In genomic region chr16:19410435-19411153, GRCh38 we compare ENCODE assay signal across 1 cellular context.
TF ChIP-seq lines count a peak whose summit lies in the region.

No MANE protein-coding gene starts in this region.

TF ChIP-seq in WTC11, 78 proteins besides CTCF, POLR2A, EP300 and RAD21 (continued from another document):
- TF ChIP-seq, protein P1, sequence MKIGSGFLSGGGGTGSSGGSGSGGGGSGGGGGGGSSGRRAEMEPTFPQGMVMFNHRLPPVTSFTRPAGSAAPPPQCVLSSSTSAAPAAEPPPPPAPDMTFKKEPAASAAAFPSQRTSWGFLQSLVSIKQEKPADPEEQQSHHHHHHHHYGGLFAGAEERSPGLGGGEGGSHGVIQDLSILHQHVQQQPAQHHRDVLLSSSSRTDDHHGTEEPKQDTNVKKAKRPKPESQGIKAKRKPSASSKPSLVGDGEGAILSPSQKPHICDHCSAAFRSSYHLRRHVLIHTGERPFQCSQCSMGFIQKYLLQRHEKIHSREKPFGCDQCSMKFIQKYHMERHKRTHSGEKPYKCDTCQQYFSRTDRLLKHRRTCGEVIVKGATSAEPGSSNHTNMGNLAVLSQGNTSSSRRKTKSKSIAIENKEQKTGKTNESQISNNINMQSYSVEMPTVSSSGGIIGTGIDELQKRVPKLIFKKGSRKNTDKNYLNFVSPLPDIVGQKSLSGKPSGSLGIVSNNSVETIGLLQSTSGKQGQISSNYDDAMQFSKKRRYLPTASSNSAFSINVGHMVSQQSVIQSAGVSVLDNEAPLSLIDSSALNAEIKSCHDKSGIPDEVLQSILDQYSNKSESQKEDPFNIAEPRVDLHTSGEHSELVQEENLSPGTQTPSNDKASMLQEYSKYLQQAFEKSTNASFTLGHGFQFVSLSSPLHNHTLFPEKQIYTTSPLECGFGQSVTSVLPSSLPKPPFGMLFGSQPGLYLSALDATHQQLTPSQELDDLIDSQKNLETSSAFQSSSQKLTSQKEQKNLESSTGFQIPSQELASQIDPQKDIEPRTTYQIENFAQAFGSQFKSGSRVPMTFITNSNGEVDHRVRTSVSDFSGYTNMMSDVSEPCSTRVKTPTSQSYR (CRISPR knock-in tag; IDR thresholded peaks at IDR 0.05), result 0 out of 2 replicates have a peak, but pooled peaks have one; percentile 48
- TF ChIP-seq, protein P2, sequence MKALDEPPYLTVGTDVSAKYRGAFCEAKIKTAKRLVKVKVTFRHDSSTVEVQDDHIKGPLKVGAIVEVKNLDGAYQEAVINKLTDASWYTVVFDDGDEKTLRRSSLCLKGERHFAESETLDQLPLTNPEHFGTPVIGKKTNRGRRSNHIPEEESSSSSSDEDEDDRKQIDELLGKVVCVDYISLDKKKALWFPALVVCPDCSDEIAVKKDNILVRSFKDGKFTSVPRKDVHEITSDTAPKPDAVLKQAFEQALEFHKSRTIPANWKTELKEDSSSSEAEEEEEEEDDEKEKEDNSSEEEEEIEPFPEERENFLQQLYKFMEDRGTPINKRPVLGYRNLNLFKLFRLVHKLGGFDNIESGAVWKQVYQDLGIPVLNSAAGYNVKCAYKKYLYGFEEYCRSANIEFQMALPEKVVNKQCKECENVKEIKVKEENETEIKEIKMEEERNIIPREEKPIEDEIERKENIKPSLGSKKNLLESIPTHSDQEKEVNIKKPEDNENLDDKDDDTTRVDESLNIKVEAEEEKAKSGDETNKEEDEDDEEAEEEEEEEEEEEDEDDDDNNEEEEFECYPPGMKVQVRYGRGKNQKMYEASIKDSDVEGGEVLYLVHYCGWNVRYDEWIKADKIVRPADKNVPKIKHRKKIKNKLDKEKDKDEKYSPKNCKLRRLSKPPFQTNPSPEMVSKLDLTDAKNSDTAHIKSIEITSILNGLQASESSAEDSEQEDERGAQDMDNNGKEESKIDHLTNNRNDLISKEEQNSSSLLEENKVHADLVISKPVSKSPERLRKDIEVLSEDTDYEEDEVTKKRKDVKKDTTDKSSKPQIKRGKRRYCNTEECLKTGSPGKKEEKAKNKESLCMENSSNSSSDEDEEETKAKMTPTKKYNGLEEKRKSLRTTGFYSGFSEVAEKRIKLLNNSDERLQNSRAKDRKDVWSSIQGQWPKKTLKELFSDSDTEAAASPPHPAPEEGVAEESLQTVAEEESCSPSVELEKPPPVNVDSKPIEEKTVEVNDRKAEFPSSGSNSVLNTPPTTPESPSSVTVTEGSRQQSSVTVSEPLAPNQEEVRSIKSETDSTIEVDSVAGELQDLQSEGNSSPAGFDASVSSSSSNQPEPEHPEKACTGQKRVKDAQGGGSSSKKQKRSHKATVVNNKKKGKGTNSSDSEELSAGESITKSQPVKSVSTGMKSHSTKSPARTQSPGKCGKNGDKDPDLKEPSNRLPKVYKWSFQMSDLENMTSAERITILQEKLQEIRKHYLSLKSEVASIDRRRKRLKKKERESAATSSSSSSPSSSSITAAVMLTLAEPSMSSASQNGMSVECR (CRISPR knock-in tag; IDR thresholded peaks at IDR 0.05; ENCODE audit: borderline replicate concordance), result peak; percentile 53; the same call in 1 of the 2 replicates
- TF ChIP-seq ETV6 (CRISPR knock-in tag; IDR thresholded peaks at IDR 0.05) (0 out of 2 replicates have a peak, but pooled peaks have one; percentile 43), MLX (CRISPR knock-in tag; IDR thresholded peaks at IDR 0.05) (no peak), HMGA2 (CRISPR knock-in tag; IDR thresholded peaks at IDR 0.05) (no peak), NFATC4 (CRISPR knock-in tag; IDR thresholded peaks at IDR 0.05) (no peak), ZNF317 (CRISPR knock-in tag; IDR thresholded peaks at IDR 0.05; ENCODE audit: borderline replicate concordance, low read depth) (no peak), SOX15 (CRISPR knock-in tag; IDR thresholded peaks at IDR 0.05) (no peak), TEAD4 (CRISPR knock-in tag; IDR thresholded peaks at IDR 0.05) (no peak), JUN (CRISPR knock-in tag; IDR thresholded peaks at IDR 0.05) (no peak), EMX1 (CRISPR knock-in tag; IDR thresholded peaks at IDR 0.05) (no peak), ZNF263 (CRISPR knock-in tag; IDR thresholded peaks at IDR 0.05; ENCODE audit: low read depth) (no peak), CREB1 (CRISPR knock-in tag; IDR thresholded peaks at IDR 0.05) (no peak), PREB (CRISPR knock-in tag; IDR thresholded peaks at IDR 0.05; ENCODE audit: borderline replicate concordance) (no peak), ESRRA (CRISPR knock-in tag; IDR thresholded peaks at IDR 0.05; ENCODE audit: borderline replicate concordance) (no peak), ZBTB43 (CRISPR knock-in tag; IDR thresholded peaks at IDR 0.05) (no peak), STAT6 (CRISPR knock-in tag; conservative IDR thresholded peaks at IDR 0.05; ENCODE audit: low read depth) (no peak), TCF7 (CRISPR knock-in tag; IDR thresholded peaks at IDR 0.05; ENCODE audit: low read depth) (no peak), TEAD1 (CRISPR knock-in tag; IDR thresholded peaks at IDR 0.05) (no peak), E2F1 (CRISPR knock-in tag; IDR thresholded peaks at IDR 0.05) (no peak), RORB (CRISPR knock-in tag; IDR thresholded peaks at IDR 0.05) (no peak), IRF1 (CRISPR knock-in tag; IDR thresholded peaks at IDR 0.05) (no peak), RELA (CRISPR knock-in tag; IDR thresholded peaks at IDR 0.05; ENCODE audit: borderline replicate concordance) (no peak), OVOL2 (CRISPR knock-in tag; IDR thresholded peaks at IDR 0.05; ENCODE audit: borderline replicate concordance) (no peak), SMAD3 (CRISPR knock-in tag; IDR thresholded peaks at IDR 0.05; ENCODE audit: borderline replicate concordance) (no peak), GABPB1 (CRISPR knock-in tag; IDR thresholded peaks at IDR 0.05) (no peak)
- TF ChIP-seq, protein P3, sequence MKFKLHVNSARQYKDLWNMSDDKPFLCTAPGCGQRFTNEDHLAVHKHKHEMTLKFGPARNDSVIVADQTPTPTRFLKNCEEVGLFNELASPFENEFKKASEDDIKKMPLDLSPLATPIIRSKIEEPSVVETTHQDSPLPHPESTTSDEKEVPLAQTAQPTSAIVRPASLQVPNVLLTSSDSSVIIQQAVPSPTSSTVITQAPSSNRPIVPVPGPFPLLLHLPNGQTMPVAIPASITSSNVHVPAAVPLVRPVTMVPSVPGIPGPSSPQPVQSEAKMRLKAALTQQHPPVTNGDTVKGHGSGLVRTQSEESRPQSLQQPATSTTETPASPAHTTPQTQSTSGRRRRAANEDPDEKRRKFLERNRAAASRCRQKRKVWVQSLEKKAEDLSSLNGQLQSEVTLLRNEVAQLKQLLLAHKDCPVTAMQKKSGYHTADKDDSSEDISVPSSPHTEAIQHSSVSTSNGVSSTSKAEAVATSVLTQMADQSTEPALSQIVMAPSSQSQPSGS (CRISPR knock-in tag; IDR thresholded peaks at IDR 0.05; ENCODE audit: borderline replicate concordance, low read depth), result no peak
- TF ChIP-seq, protein P4, sequence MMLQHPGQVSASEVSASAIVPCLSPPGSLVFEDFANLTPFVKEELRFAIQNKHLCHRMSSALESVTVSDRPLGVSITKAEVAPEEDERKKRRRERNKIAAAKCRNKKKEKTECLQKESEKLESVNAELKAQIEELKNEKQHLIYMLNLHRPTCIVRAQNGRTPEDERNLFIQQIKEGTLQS (CRISPR knock-in tag; conservative IDR thresholded peaks at IDR 0.05), result no peak
- TF ChIP-seq, protein P5, sequence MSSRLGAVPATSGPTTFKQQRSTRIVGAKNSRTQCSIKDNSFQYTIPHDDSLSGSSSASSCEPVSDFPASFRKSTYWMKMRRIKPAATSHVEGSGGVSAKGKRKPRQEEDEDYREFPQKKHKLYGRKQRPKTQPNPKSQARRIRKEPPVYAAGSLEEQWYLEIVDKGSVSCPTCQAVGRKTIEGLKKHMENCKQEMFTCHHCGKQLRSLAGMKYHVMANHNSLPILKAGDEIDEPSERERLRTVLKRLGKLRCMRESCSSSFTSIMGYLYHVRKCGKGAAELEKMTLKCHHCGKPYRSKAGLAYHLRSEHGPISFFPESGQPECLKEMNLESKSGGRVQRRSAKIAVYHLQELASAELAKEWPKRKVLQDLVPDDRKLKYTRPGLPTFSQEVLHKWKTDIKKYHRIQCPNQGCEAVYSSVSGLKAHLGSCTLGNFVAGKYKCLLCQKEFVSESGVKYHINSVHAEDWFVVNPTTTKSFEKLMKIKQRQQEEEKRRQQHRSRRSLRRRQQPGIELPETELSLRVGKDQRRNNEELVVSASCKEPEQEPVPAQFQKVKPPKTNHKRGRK (CRISPR knock-in tag; IDR thresholded peaks at IDR 0.05; ENCODE audit: borderline replicate concordance), result no peak
- TF ChIP-seq, protein P6, sequence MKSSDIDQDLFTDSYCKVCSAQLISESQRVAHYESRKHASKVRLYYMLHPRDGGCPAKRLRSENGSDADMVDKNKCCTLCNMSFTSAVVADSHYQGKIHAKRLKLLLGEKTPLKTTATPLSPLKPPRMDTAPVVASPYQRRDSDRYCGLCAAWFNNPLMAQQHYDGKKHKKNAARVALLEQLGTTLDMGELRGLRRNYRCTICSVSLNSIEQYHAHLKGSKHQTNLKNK (CRISPR knock-in tag; IDR thresholded peaks at IDR 0.05), result no peak
